ENCODE assay signal across 8 cellular contexts in the genomic region with DNA sequence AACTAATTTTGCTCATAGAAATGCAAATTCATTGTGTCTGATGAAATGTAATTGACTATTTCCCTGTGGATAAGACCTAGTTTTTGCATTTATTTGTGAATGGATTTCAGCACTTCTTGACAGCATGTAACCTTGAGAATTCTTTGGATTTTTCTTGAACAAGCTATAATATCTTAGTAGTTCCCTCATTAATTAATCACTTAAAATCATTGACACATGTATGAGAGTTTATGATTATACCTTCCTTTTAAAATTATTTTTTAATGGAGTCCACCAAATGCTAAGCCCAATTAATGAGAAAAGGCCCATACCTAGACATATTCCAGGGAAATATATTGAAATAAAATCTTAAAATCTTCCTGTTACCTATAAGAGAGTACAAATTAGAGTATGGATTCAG. TPM values are rescaled to one million over a fixed set of nuclear protein-coding genes. Genes with fewer than 3 reads are reported as not detected.
"Had no signal": no experiment of that assay in that cellular context is flagged by ENCODE, and none has a peak within 500 bp of the region (broad histone marks: within the 10 kb centered on the region; RNA-seq: fewer than 3 reads in every experiment).

No MANE protein-coding gene starts in this region.

- ATAC-seq: K562 had no signal

- H3K4me3 ChIP-seq: K562 had no signal

- DNase-seq: GOT3, H9, HCEC 1CT, HFFc6, IMR-90, KG1 had no signal

RNA-seq across cellular contexts. Expression of gene GLIPR1L2, which starts 16.8 kb away (rescaled TPM):
- total RNA-seq: HT-29, IMR-90, K562 had no signal
